12 cellular contexts compared by ENCODE assay signal in genomic region chr3:72031581-72031980, GRCh38.
DNase-seq lines count a peak whose midpoint lies in the region; ATAC-seq, FAIRE-seq and TF ChIP-seq lines count a peak whose summit lies in the region.
"Had no signal": no experiment of that assay in that cellular context is flagged by ENCODE, and none has a peak within 500 bp of the region (broad histone marks: within the 10 kb centered on the region; RNA-seq: fewer than 3 reads in every experiment).

No MANE protein-coding gene starts in this region.

- no peak overlapping the region for H2AFZ ChIP-seq in H9 (ENCODE audit: low read length)
- H2AFZ ChIP-seq in fibroblast of lung (ENCODE audit: low read length), result no peak overlapping the region

- H3K79me2 ChIP-seq in H9 (ENCODE audit: insufficient read depth, low read length), result no peaks in the 10 kb centered on the region
- no peaks in the 10 kb centered on the region for H3K79me2 ChIP-seq in fibroblast of lung (ENCODE audit: control insufficient read depth, insufficient read depth, low read length)

- H3K9me3 ChIP-seq in H9 (ENCODE audit: control insufficient read depth, low read depth, low read length), result no peaks in the 10 kb centered on the region
- no peaks in the 10 kb centered on the region for H3K9me3 ChIP-seq in fibroblast of lung (ENCODE audit: control insufficient read depth, insufficient read depth, low read depth, low read length)
- H3K9me3 ChIP-seq: pancreas, SK-N-SH had no signal

- H3K4me3 Mint-ChIP-seq in H9, result no peak overlapping the region

- FAIRE-seq in RCC 7860 (lab: Jason Lieb, UNC), result no peak
- FAIRE-seq: pancreas had no signal

- H2BK15ac ChIP-seq in H9 (ENCODE audit: low read depth, low read length), result 0 out of 2 replicates have a peak overlapping the region, but pooled peaks have one; percentile 38

- no peaks in the 10 kb centered on the region; a peak in 2 of 5 replicates for H3K9me3 Mint-ChIP-seq in H9

- no peak overlapping the region for H3K27ac Mint-ChIP-seq in H9

- H3K18ac ChIP-seq in H9 (ENCODE audit: insufficient read length, low read depth, low read length), result no peak overlapping the region

- no peak overlapping the region; the same call in 1 of the 2 replicates for H3K4ac ChIP-seq in H9 (ENCODE audit: low read depth, low read length)

- H4K8ac ChIP-seq in H9 (replicated peaks; ENCODE audit: insufficient read length, low read depth, low read length), result no peak overlapping the region

- no peak for DNase-seq in H9
- DNase-seq in RCC 7860 (ENCODE audit: low spot score), result peak; percentile 51
- DNase-seq in fibroblast of lung (ENCODE audit: low read depth in 2 of 2), result peak; percentile 31 to 51
- no peak for DNase-seq in sciatic nerve (ENCODE audit: low spot score)
- DNase-seq in NCI-H524 (lab: John Stamatoyannopoulos, UW), result no peak
- DNase-seq: activated CD8-positive, alpha-beta memory T cell treated with anti-CD3 and anti-CD28 coated beads, Interleukin-2, amount 50 U/mL, for 4 hours; cerebellar nuclear complex; NCI-H2081 treated with DMSO at 0.1 percent for 48 hours; SK-N-SH had no signal

- H4K20me1 ChIP-seq in H9 (ENCODE audit: control insufficient read depth, insufficient read depth, insufficient read length), result no peaks in the 10 kb centered on the region
- no peaks in the 10 kb centered on the region for H4K20me1 ChIP-seq in fibroblast of lung (ENCODE audit: control insufficient read depth, extremely low read depth, insufficient read depth, low read length)

- H4K91ac ChIP-seq in H9 (ENCODE audit: insufficient read length, low read depth, low read length), result no peak overlapping the region

- no peak overlapping the region for H3K56ac ChIP-seq in H9 (ENCODE audit: insufficient read length, low read depth, low read length)

- no CpG with 5 or more reads among the region's 3 CpGs for WGBS in H9 (ENCODE audit: extremely low coverage, insufficient read length, low lambda C conversion rate)

- peak overlapping the region; percentile 88 for H2BK12ac ChIP-seq in H9 (ENCODE audit: insufficient read length, low read depth, low read length)

- H4K5ac ChIP-seq in H9 (ENCODE audit: insufficient read length, low read depth, low read length), result no peak overlapping the region

- TF ChIP-seq CTCF in H9 (conservative IDR thresholded peaks at IDR 0.05) (no peak), fibroblast of lung (conservative IDR thresholded peaks at IDR 0.05 in 1 of 2, IDR thresholded peaks at IDR 0.05 in 1 of 2; ENCODE audit: low read depth in 1 of 2, low read length in 2 of 2) (no peak)

- peaks cover 2% of the 10 kb centered on the region; the same call in 1 of the 2 replicates for H3K4me1 ChIP-seq in H9 (ENCODE audit: insufficient read depth, low read length)
- H3K4me1 ChIP-seq in fibroblast of lung (ENCODE audit: control insufficient read depth, extremely low read depth, insufficient read depth, low read length), result no peaks in the 10 kb centered on the region
- H3K4me1 ChIP-seq: pancreas had no signal

- H3K9ac ChIP-seq in H9 (ENCODE audit: extremely low read depth, insufficient read length, low read length), result no peak overlapping the region
- no peak overlapping the region for H3K9ac ChIP-seq in fibroblast of lung (ENCODE audit: insufficient read depth, low read length)
- H3K9ac ChIP-seq: SK-N-SH had no signal

- H2AK5ac ChIP-seq in H9 (ENCODE audit: insufficient read length, low read length), result peak overlapping the region; percentile 76

- H2BK5ac ChIP-seq in H9 (ENCODE audit: insufficient read length, low read length), result no peak overlapping the region

- H3K4me2 ChIP-seq in H9 (ENCODE audit: insufficient read depth, insufficient read length, low read length) (no peak overlapping the region), fibroblast of lung (ENCODE audit: extremely low read depth, insufficient read depth, low read length) (no peak overlapping the region)
- H3K4me2 ChIP-seq: SK-N-SH had no signal

- H3K4me1 Mint-ChIP-seq in H9, result peaks cover 23 to 33% of the 10 kb centered on the region in 2 experiments

- ATAC-seq in sciatic nerve (peak; percentile 65), HG03354 (IDR thresholded peaks at IDR 0.05; ENCODE audit: poor library complexity, severe bottlenecking, unreplicated experiment) (no peak), HG03469 (IDR thresholded peaks at IDR 0.05; ENCODE audit: unreplicated experiment) (no peak)

- intact Hi-C loops in sciatic nerve (cut with DNase I), result no loop called here

- H3K36me3 Mint-ChIP-seq in H9 (ENCODE audit: insufficient read depth in 1 of 3, low read depth in 3 of 3), result no peaks in the 10 kb centered on the region; a peak in 3 of 7 replicates

- no peak overlapping the region for H3K27ac ChIP-seq in H9 (ENCODE audit: insufficient read length, low read depth, low read length)
- no peak overlapping the region for H3K27ac ChIP-seq in fibroblast of lung (ENCODE audit: insufficient read depth, low read length)
- H3K27ac ChIP-seq: pancreas had no signal

- H3K27me3 ChIP-seq in H9 (ENCODE audit: insufficient read depth, low read length) (no peaks in the 10 kb centered on the region), fibroblast of lung (ENCODE audit: control insufficient read depth, insufficient read depth, low read length) (no peaks in the 10 kb centered on the region)
- H3K27me3 ChIP-seq: pancreas had no signal

- no peak overlapping the region for H3K4me3 ChIP-seq in fibroblast of lung (replicated peaks in 1 of 4; ENCODE audit: control extremely low read depth in 1 of 4, insufficient read depth in 1 of 4, low read depth in 3 of 4, low read length in 4 of 4)
- H3K4me3 ChIP-seq: pancreas had no signal

- H3K36me3 ChIP-seq in fibroblast of lung (ENCODE audit: control insufficient read depth, insufficient read depth, low read length), result no peaks in the 10 kb centered on the region
- H3K36me3 ChIP-seq: pancreas had no signal

- H2BK20ac ChIP-seq in H9 (ENCODE audit: low read depth, low read length, poor library complexity, severe bottlenecking), result no peak overlapping the region

- H3K14ac ChIP-seq in H9 (ENCODE audit: insufficient read depth, low read length), result no peak overlapping the region

- H3K23me2 ChIP-seq in H9 (ENCODE audit: insufficient read length, low read depth, low read length, poor library complexity, severe bottlenecking), result no peaks in the 10 kb centered on the region

- no peak overlapping the region for H3T11ph ChIP-seq in H9 (ENCODE audit: low read length)

- no peak overlapping the region for H3K23ac ChIP-seq in H9 (ENCODE audit: insufficient read length, low read depth, low read length)

- no peaks in the 10 kb centered on the region for H3K79me1 ChIP-seq in H9 (ENCODE audit: insufficient read depth, low read depth, low read length, poor library complexity, severe bottlenecking)

- H3K27me3 Mint-ChIP-seq in H9 (ENCODE audit: low read depth), result no peaks in the 10 kb centered on the region

- no peak overlapping the region for H2BK120ac ChIP-seq in H9 (ENCODE audit: low read depth, low read length, poor library complexity, severe bottlenecking)

Comparison
In these comparisons a context has a peak if more than half of its experiments do, and no peak if none do; other contexts are left out.
1. DNase-seq: peak in RCC 7860 (single experiment) and fibroblast of lung (2 of 2); none in H9 (single experiment), sciatic nerve (single experiment) and NCI-H524 (0 of 2).